Comparison of ENCODE assay signal across 30 cellular contexts in the genomic region with DNA sequence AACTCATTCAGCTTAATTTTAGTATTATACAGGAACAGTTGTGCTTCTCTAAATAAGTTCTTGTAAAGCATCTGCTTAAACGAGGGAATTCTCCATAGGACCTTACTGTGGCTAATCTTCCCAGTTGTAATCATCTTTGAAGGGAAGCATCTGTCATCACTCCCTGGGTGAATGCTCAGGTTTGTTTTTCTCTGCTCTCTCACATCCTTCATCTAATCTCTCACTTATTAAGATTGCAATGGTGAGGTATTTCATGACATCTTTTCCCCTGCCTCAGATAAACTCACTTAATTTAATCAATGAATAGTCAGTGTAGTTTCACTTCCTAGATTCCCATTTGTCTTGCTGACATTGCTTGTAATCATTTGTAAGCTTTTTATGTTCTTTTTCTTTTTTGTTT.
"Had no signal": no experiment of that assay in that cellular context is flagged by ENCODE, and none has a peak within 500 bp of the region (broad histone marks: within the 10 kb centered on the region; RNA-seq: fewer than 3 reads in every experiment).

No MANE protein-coding gene starts in this region.

- H3K36me3 Mint-ChIP-seq: activated CD4-positive, alpha-beta memory T cell treated with anti-CD3 and anti-CD28 coated beads for 36 hours; activated naive CD8-positive, alpha-beta T cell treated with anti-CD3 and anti-CD28 coated beads for 36 hours; naive thymus-derived CD8-positive, alpha-beta T cell; stimulated activated effector memory CD8-positive, alpha-beta T cell treated with anti-CD3 and anti-CD28 coated beads, Interleukin-12 subunit alpha, Interleukin-12 subunit beta, amount 100 ng/mL, for 72 hours; type B pancreatic cell had no signal

- H3K4me3 Mint-ChIP-seq: activated CD4-positive, alpha-beta memory T cell treated with anti-CD3 and anti-CD28 coated beads for 36 hours; activated CD4-positive, alpha-beta T cell treated with anti-CD3 and anti-CD28 coated beads, Interleukin-2, amount 10 ng/mL, durations not matched to agents 24 days and 14 days; activated naive CD4-positive, alpha-beta T cell treated with anti-CD3 and anti-CD28 coated beads for 36 hours; activated naive CD8-positive, alpha-beta T cell treated with anti-CD3 and anti-CD28 coated beads for 36 hours; activated T-helper 1 cell treated with anti-CD3 and anti-CD28 coated beads, Interleukin-12 subunit alpha, Interleukin-12 subunit beta, Interleukin-2, Interleukin-4 antibody, amounts not matched to agents 30 ng/mL and 10 ng/mL and 1 ng/mL, durations not matched to agents 14 hours and 24 hours and 36 hours; naive thymus-derived CD8-positive, alpha-beta T cell; neural crest cell; stimulated activated effector memory CD8-positive, alpha-beta T cell treated with anti-CD3 and anti-CD28 coated beads, Interleukin-12 subunit alpha, Interleukin-12 subunit beta, amount 100 ng/mL, for 72 hours; stimulated activated naive CD8-positive, alpha-beta T cell treated with anti-CD3 and anti-CD28 coated beads, Interleukin-15, Interleukin-2, amounts not matched to agents 100 ng/mL and 50 ng/mL, for 24 hours; type B pancreatic cell had no signal

- ATAC-seq: body of pancreas; naive thymus-derived CD8-positive, alpha-beta T cell; pancreas; stimulated activated effector memory CD8-positive, alpha-beta T cell treated with anti-CD3 and anti-CD28 coated beads, Interleukin-12 subunit alpha, Interleukin-12 subunit beta, amount 100 ng/mL, for 72 hours had no signal

- H3K4me1 ChIP-seq: adrenal gland, body of pancreas, esophagus squamous epithelium, pancreas, prostate gland, sigmoid colon, uterus had no signal

- H3K36me3 ChIP-seq: adrenal gland, esophagus squamous epithelium, pancreas, prostate gland, sigmoid colon, thoracic aorta, uterus had no signal

- H3K27ac Mint-ChIP-seq: activated CD4-positive, alpha-beta memory T cell treated with anti-CD3 and anti-CD28 coated beads for 36 hours; activated CD4-positive, alpha-beta T cell treated with anti-CD3 and anti-CD28 coated beads, Interleukin-2, amount 10 ng/mL, durations not matched to agents 24 days and 14 days; activated naive CD4-positive, alpha-beta T cell treated with anti-CD3 and anti-CD28 coated beads for 36 hours; activated naive CD8-positive, alpha-beta T cell treated with anti-CD3 and anti-CD28 coated beads for 36 hours; activated T-helper 1 cell treated with anti-CD3 and anti-CD28 coated beads, Interleukin-12 subunit alpha, Interleukin-12 subunit beta, Interleukin-2, Interleukin-4 antibody, amounts not matched to agents 30 ng/mL and 10 ng/mL and 1 ng/mL, durations not matched to agents 14 hours and 24 hours and 36 hours; naive thymus-derived CD8-positive, alpha-beta T cell; stimulated activated effector memory CD8-positive, alpha-beta T cell treated with anti-CD3 and anti-CD28 coated beads, Interleukin-12 subunit alpha, Interleukin-12 subunit beta, amount 100 ng/mL, for 72 hours; stimulated activated naive CD8-positive, alpha-beta T cell treated with anti-CD3 and anti-CD28 coated beads, Interleukin-15, Interleukin-2, amounts not matched to agents 100 ng/mL and 50 ng/mL, for 24 hours; type B pancreatic cell had no signal

- H3K9me3 ChIP-seq: adrenal gland, body of pancreas, esophagus squamous epithelium, pancreas, prostate gland, sigmoid colon, thoracic aorta, uterus had no signal

- H3K4me3 ChIP-seq: adrenal gland, body of pancreas, esophagus squamous epithelium, pancreas, prostate gland, sigmoid colon, thoracic aorta, uterus had no signal

- H3K4me1 Mint-ChIP-seq: activated CD4-positive, alpha-beta T cell treated with anti-CD3 and anti-CD28 coated beads, Interleukin-2, amount 10 ng/mL, durations not matched to agents 24 days and 14 days; activated naive CD8-positive, alpha-beta T cell treated with anti-CD3 and anti-CD28 coated beads for 36 hours; naive thymus-derived CD8-positive, alpha-beta T cell; neural crest cell; stimulated activated effector memory CD8-positive, alpha-beta T cell treated with anti-CD3 and anti-CD28 coated beads, Interleukin-12 subunit alpha, Interleukin-12 subunit beta, amount 100 ng/mL, for 72 hours had no signal

- H3K27ac ChIP-seq: adrenal gland, body of pancreas, esophagus squamous epithelium, pancreas, prostate gland, sigmoid colon, thoracic aorta, uterus had no signal

- H3K27me3 Mint-ChIP-seq: activated CD4-positive, alpha-beta T cell treated with anti-CD3 and anti-CD28 coated beads, Interleukin-2, amount 10 ng/mL, durations not matched to agents 24 days and 14 days; stimulated activated naive CD8-positive, alpha-beta T cell treated with anti-CD3 and anti-CD28 coated beads, Interleukin-15, Interleukin-2, amounts not matched to agents 100 ng/mL and 50 ng/mL, for 24 hours; type B pancreatic cell had no signal

- DNase-seq: activated CD4-positive, alpha-beta memory T cell treated with anti-CD3 and anti-CD28 coated beads for 36 hours; activated CD4-positive, alpha-beta T cell treated with anti-CD3 and anti-CD28 coated beads, Interleukin-2, amount 10 ng/mL, durations not matched to agents 24 days and 14 days; activated CD4-positive, CD25-positive, alpha-beta regulatory T cell treated with anti-CD3 and anti-CD28 coated beads, Interleukin-2, amount 50 U/mL, for 72 hours; activated CD8-positive, alpha-beta memory T cell treated with anti-CD3 and anti-CD28 coated beads, Interleukin-2, amount 50 U/mL, for 4 hours; activated effector memory CD4-positive, alpha-beta T cell treated with anti-CD3 and anti-CD28 coated beads, Interleukin-2, amount 50 U/mL, for 16 hours; activated naive CD4-positive, alpha-beta T cell treated with anti-CD3 and anti-CD28 coated beads for 36 hours; activated naive CD8-positive, alpha-beta T cell treated with anti-CD3 and anti-CD28 coated beads for 36 hours; activated T-cell treated with anti-CD3 and anti-CD28 coated beads, Interleukin-2, amount 50 U/mL, for 1 hour; adrenal gland; aorta; body of pancreas; dermis blood vessel endothelial cell; effector CD4-positive, alpha-beta T cell; esophagus squamous epithelium; foreskin melanocyte; naive thymus-derived CD8-positive, alpha-beta T cell; nucleus accumbens; pancreas; sigmoid colon; small intestine; stimulated activated CD4-positive, alpha-beta T cell treated with anti-CD3 and anti-CD28 coated beads, Interleukin-4, amount 100 ng/mL, for 24 hours; T1000; uterus had no signal

- H3K27me3 ChIP-seq: adrenal gland, body of pancreas, esophagus squamous epithelium, pancreas, sigmoid colon, uterus had no signal

- H3K9me3 Mint-ChIP-seq: activated CD4-positive, alpha-beta memory T cell treated with anti-CD3 and anti-CD28 coated beads for 36 hours; activated CD4-positive, alpha-beta T cell treated with anti-CD3 and anti-CD28 coated beads, Interleukin-2, amount 10 ng/mL, durations not matched to agents 24 days and 14 days; activated T-helper 1 cell treated with anti-CD3 and anti-CD28 coated beads, Interleukin-12 subunit alpha, Interleukin-12 subunit beta, Interleukin-2, Interleukin-4 antibody, amounts not matched to agents 30 ng/mL and 10 ng/mL and 1 ng/mL, durations not matched to agents 14 hours and 24 hours and 36 hours; stimulated activated effector memory CD8-positive, alpha-beta T cell treated with anti-CD3 and anti-CD28 coated beads, Interleukin-12 subunit alpha, Interleukin-12 subunit beta, amount 100 ng/mL, for 72 hours; stimulated activated naive CD8-positive, alpha-beta T cell treated with anti-CD3 and anti-CD28 coated beads, Interleukin-15, Interleukin-2, amounts not matched to agents 100 ng/mL and 50 ng/mL, for 24 hours; type B pancreatic cell had no signal
